In genomic region chr22:31652911-31653684, GRCh38 we compare ENCODE assay signal across 16 cellular contexts. TPM values are rescaled to one million over a fixed set of nuclear protein-coding genes. Genes with fewer than 3 reads are reported as not detected.
DNase-seq lines count a peak whose midpoint lies in the region; TF ChIP-seq lines count a peak whose summit lies in the region.
"Had no signal": no experiment of that assay in that cellular context is flagged by ENCODE, and none has a peak within 500 bp of the region (broad histone marks: within the 10 kb centered on the region; RNA-seq: fewer than 3 reads in every experiment).

No MANE protein-coding gene starts in this region.

- H3K79me2 ChIP-seq in H9 (ENCODE audit: insufficient read depth, low read length) = peaks cover 5% of the 10 kb centered on the region; the same call in 1 of the 2 replicates

- H3K36me3 ChIP-seq in esophagus squamous epithelium (peaks cover 0 to 23% (median 0%) of the 10 kb centered on the region in 3 donors), thyroid gland (peaks cover 0 to 1% of the 10 kb centered on the region in 2 donors)

- no peak overlapping the region for H2BK15ac ChIP-seq in H9 (ENCODE audit: low read depth, low read length)

- TF ChIP-seq POLR2A in esophagus squamous epithelium (IDR thresholded peaks at IDR 0.05) (no peak), thyroid gland (IDR thresholded peaks at IDR 0.05) (no peak)

- H2AFZ ChIP-seq in H9 (ENCODE audit: low read length) = no peak overlapping the region

- H3K23ac ChIP-seq in H9 (ENCODE audit: insufficient read length, low read depth, low read length) = no peak overlapping the region

- no peak for TF ChIP-seq CTCF in esophagus squamous epithelium (IDR thresholded peaks at IDR 0.05)
- no peak for TF ChIP-seq CTCF in thyroid gland (IDR thresholded peaks at IDR 0.05)
- no peak for TF ChIP-seq CTCF in H9 (conservative IDR thresholded peaks at IDR 0.05)

- H3K79me1 ChIP-seq in H9 (ENCODE audit: insufficient read depth, low read depth, low read length, poor library complexity, severe bottlenecking) = peaks cover 2% of the 10 kb centered on the region

- H3K4me1 Mint-ChIP-seq in H9 = peaks cover 7 to 12% of the 10 kb centered on the region in 2 experiments

- DNase-seq in NCI-H1092 treated with DMSO at 0.1 percent for 48 hours (lab: John Stamatoyannopoulos, UW) (peak; percentile 3), NCI-H1092 (lab: John Stamatoyannopoulos, UW) (no peak), NCI-H748 treated with DMSO at 0.1 percent for 48 hours (lab: John Stamatoyannopoulos, UW) (peak; percentile 32), esophagus squamous epithelium (lab: John Stamatoyannopoulos, UW) (no peak), thyroid gland (no peak), H9 (no peak), hippocampal formation (lab: John Stamatoyannopoulos, UW) (no peak)
- DNase-seq in activated CD4-positive, alpha-beta T cell treated with anti-CD3 and anti-CD28 coated beads for 48 hours = no peak
- DNase-seq: 8988T; Caco-2; central memory CD4-positive, alpha-beta T cell; lower lobe of right lung; substantia nigra had no signal

- H3K9ac ChIP-seq in H9 (ENCODE audit: extremely low read depth, insufficient read length, low read length) = no peak overlapping the region

- intact Hi-C loops in esophagus squamous epithelium (cut with DNase I) = no loop called here
- intact Hi-C loops in thyroid gland (cut with DNase I) = no loop called here

- H3K14ac ChIP-seq in H9 (ENCODE audit: insufficient read depth, low read length) = no peak overlapping the region

- no peak overlapping the region for H3K4me3 Mint-ChIP-seq in H9
- H3K4me3 Mint-ChIP-seq: activated naive CD8-positive, alpha-beta T cell had no signal

- peak overlapping the region in 3 of 4 donors; percentile 19 to 37 (median 35) for H3K27ac ChIP-seq in esophagus squamous epithelium
- peak overlapping the region in 2 of 3 donors; percentile 49 to 81 for H3K27ac ChIP-seq in thyroid gland
- no peak overlapping the region for H3K27ac ChIP-seq in H9 (ENCODE audit: insufficient read length, low read depth, low read length)
- H3K27ac ChIP-seq: lower lobe of right lung, SJSA1 had no signal

- no peak overlapping the region for H2BK12ac ChIP-seq in H9 (ENCODE audit: insufficient read length, low read depth, low read length)

- H3K4me3 ChIP-seq in esophagus squamous epithelium = no peak overlapping the region
- H3K4me3 ChIP-seq in thyroid gland (replicated peaks in 1 of 3) = no peak overlapping the region
- H3K4me3 ChIP-seq: lower lobe of right lung, SJSA1, smooth muscle cell had no signal

- H3K4me2 ChIP-seq in H9 (ENCODE audit: insufficient read depth, insufficient read length, low read length) = no peak overlapping the region
- H3K4me2 ChIP-seq: smooth muscle cell had no signal

- H3K36me3 Mint-ChIP-seq in H9 (ENCODE audit: insufficient read depth in 1 of 3, low read depth in 3 of 3) = peaks cover 4 to 18% (median 15%) of the 10 kb centered on the region in 3 experiments; a peak in 5 of 7 replicates
- H3K36me3 Mint-ChIP-seq: activated naive CD8-positive, alpha-beta T cell had no signal

- H2BK20ac ChIP-seq in H9 (ENCODE audit: low read depth, low read length, poor library complexity, severe bottlenecking) = no peak overlapping the region

- H3K4me1 ChIP-seq in esophagus squamous epithelium (peaks cover 11 to 56% (median 21%) of the 10 kb centered on the region in 3 donors), thyroid gland (peaks cover 7 to 23% of the 10 kb centered on the region in 2 donors), H9 (ENCODE audit: insufficient read depth, low read length) (peaks cover under 1% of the 10 kb centered on the region; the same call in 1 of the 2 replicates)

- no peaks in the 10 kb centered on the region for H3K9me3 Mint-ChIP-seq in H9

- no peak overlapping the region for H3K56ac ChIP-seq in H9 (ENCODE audit: insufficient read length, low read depth, low read length)

- H3K27me3 ChIP-seq in esophagus squamous epithelium = no peaks in the 10 kb centered on the region
- H3K27me3 ChIP-seq in thyroid gland = no peaks in the 10 kb centered on the region
- H3K27me3 ChIP-seq in H9 (ENCODE audit: insufficient read depth, low read length) = no peaks in the 10 kb centered on the region
- H3K27me3 ChIP-seq: SJSA1 had no signal

- no peak overlapping the region for H3T11ph ChIP-seq in H9 (ENCODE audit: low read length)

- no peak overlapping the region for H3K27ac Mint-ChIP-seq in H9

- H3K9me3 ChIP-seq in esophagus squamous epithelium (no peaks in the 10 kb centered on the region), thyroid gland (no peaks in the 10 kb centered on the region), H9 (ENCODE audit: control insufficient read depth, low read depth, low read length) (no peaks in the 10 kb centered on the region)
- H3K9me3 ChIP-seq: Caco-2, lower lobe of right lung, SJSA1 had no signal

- no peak overlapping the region for H4K8ac ChIP-seq in H9 (replicated peaks; ENCODE audit: insufficient read length, low read depth, low read length)

- H2BK5ac ChIP-seq in H9 (ENCODE audit: insufficient read length, low read length) = no peak overlapping the region

- WGBS in esophagus squamous epithelium, 2 donors = 51 to 55% methylated on average over 9 of the region's 9 CpGs
- 90 to 93% methylated on average over 9 of the region's 9 CpGs for WGBS in thyroid gland, 2 donors
- no CpG with 5 or more reads among the region's 9 CpGs for WGBS in H9 (ENCODE audit: extremely low coverage, insufficient read length, low lambda C conversion rate)

- no peak overlapping the region for H2AK5ac ChIP-seq in H9 (ENCODE audit: insufficient read length, low read length)

- no peak overlapping the region for H3K18ac ChIP-seq in H9 (ENCODE audit: insufficient read length, low read depth, low read length)

- no peaks in the 10 kb centered on the region for H3K23me2 ChIP-seq in H9 (ENCODE audit: insufficient read length, low read depth, low read length, poor library complexity, severe bottlenecking)

- H2BK120ac ChIP-seq in H9 (ENCODE audit: low read depth, low read length, poor library complexity, severe bottlenecking) = no peak overlapping the region

- no peak overlapping the region for H4K5ac ChIP-seq in H9 (ENCODE audit: insufficient read length, low read depth, low read length)

- no peak overlapping the region for H4K91ac ChIP-seq in H9 (ENCODE audit: insufficient read length, low read depth, low read length)

- no peaks in the 10 kb centered on the region for H3K27me3 Mint-ChIP-seq in H9 (ENCODE audit: low read depth)
- H3K27me3 Mint-ChIP-seq: activated naive CD8-positive, alpha-beta T cell had no signal

- no peak overlapping the region for H3K4ac ChIP-seq in H9 (ENCODE audit: low read depth, low read length)

- no peaks in the 10 kb centered on the region for H4K20me1 ChIP-seq in H9 (ENCODE audit: control insufficient read depth, insufficient read depth, insufficient read length)

RNA-seq across cellular contexts. Expression of gene PISD, which starts 8.9 kb away (rescaled TPM):
- total RNA-seq in esophagus squamous epithelium (10 to 100 TPM; 21.4 to 34.0 (median 30.6) TPM), thyroid gland (10 to 100 TPM; 34.5 to 59.0 (median 42.5) TPM), H9 (2021) (55.9 and 62.0 TPM in 2 replicates)

Comparison
In these comparisons a context has a peak if more than half of its experiments do, and no peak if none do; other contexts are left out.
1. DNase-seq: peak in NCI-H1092 treated with DMSO at 0.1 percent for 48 hours (single experiment) and NCI-H748 treated with DMSO at 0.1 percent for 48 hours (single experiment); none in NCI-H1092 (single experiment), esophagus squamous epithelium (single experiment), thyroid gland (0 of 2), H9 (single experiment), activated CD4-positive, alpha-beta T cell treated with anti-CD3 and anti-CD28 coated beads for 48 hours (single experiment) and hippocampal formation (0 of 2).